Comparison of ENCODE assay signal across 8 cellular contexts in the genomic region with DNA sequence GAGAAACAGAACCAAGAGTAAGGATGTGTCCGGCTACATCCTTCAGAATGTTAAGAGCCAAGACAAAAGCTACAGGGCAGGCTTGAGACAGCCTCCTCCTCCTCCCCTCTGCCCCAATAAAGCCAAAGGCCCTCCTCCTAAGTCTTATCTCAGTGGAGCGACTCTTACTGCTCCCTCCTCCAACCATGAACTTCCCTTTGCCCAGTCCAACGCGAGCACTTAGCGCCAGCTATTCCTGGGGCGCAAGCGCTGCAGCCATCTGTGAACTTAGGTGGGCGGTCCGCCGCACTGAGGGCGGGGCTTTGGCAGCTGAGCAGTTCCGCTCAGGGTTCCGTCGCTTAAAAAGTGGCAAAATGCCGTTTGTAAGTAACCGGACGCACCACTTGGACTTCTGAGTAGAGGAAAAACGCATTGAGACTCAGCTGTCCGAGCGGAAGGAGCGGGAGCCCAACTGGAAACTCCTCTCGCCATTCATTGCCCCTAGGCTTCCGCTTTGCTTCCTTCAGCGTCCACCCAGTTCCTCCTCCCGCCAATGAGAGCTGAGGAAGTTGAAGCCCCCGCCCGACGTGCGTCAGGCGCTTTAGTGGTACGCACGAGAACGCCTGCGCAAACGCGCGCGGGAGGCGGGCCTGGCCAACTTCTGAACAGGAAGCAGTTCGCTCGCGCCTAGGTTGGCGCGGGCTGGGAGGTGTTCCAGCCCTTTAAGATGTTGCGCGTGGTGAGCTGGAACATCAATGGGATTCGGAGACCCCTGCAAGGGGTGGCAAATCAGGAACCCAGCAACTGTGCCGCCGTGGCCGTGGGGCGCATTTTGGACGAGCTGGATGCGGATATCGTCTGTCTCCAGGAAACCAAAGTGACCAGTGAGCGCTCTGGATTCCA. TPM values are rescaled to one million over a fixed set of nuclear protein-coding genes. Genes with fewer than 3 reads are reported as not detected.
A peak's percentile ranks its signal among the peaks of the same experiment; 100 is the strongest.
DNase-seq lines count a peak whose midpoint lies in the region; ATAC-seq, FAIRE-seq and TF ChIP-seq lines count a peak whose summit lies in the region.

A gene with protein sequence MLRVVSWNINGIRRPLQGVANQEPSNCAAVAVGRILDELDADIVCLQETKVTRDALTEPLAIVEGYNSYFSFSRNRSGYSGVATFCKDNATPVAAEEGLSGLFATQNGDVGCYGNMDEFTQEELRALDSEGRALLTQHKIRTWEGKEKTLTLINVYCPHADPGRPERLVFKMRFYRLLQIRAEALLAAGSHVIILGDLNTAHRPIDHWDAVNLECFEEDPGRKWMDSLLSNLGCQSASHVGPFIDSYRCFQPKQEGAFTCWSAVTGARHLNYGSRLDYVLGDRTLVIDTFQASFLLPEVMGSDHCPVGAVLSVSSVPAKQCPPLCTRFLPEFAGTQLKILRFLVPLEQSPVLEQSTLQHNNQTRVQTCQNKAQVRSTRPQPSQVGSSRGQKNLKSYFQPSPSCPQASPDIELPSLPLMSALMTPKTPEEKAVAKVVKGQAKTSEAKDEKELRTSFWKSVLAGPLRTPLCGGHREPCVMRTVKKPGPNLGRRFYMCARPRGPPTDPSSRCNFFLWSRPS (plus strand): TSS at position 647 of the 882 bp plus-strand sequence. CDS start 60 bp downstream, at position 707.

- H3K27me3 ChIP-seq in bronchial epithelial cell (ENCODE audit: control insufficient read depth, insufficient read depth, low read length), result no peaks in the 10 kb centered on the region
- H3K27me3 ChIP-seq in small intestine (ENCODE audit: control insufficient read depth in 2 of 2, insufficient read depth in 2 of 2, low read length in 2 of 2), result peaks cover 0 to 3% of the 10 kb centered on the region in 2 donors

- CTCF ChIA-PET in AG04449 (lab: Yijun Ruan, JAX), result interaction anchor here (1.0 kb wide), 1 partner anchor 12 kb away, joined by 3 read pairs; no protein-coding TSS in a partner anchor

- peak; percentile 92 for ATAC-seq in GM18907 (IDR thresholded peaks at IDR 0.05; ENCODE audit: unreplicated experiment)
- ATAC-seq in HG03159 (IDR thresholded peaks at IDR 0.05; ENCODE audit: unreplicated experiment), result peak; percentile 92

- peak within 1 kb of the TSS; percentile 77 to 96 for H3K27ac ChIP-seq in small intestine (ENCODE audit: low read depth in 1 of 2, low read length in 1 of 2)

- no peaks in the 10 kb centered on the region for H3K4me1 ChIP-seq in small intestine (ENCODE audit: control insufficient read depth in 2 of 2, insufficient read depth in 1 of 2, low read depth in 1 of 2, low read length in 1 of 2)

- WGBS in small intestine, 3 donors, result 0 to 45% (median 5%) methylated on average over 44 to 55 of the region's 55 CpGs

- DNase-seq in AG04449 (ENCODE audit: low read depth, low spot score) (peak; percentile 60), NCI-H2227 treated with DMSO at 0.1 percent for 48 hours (lab: John Stamatoyannopoulos, UW) (peak; percentile 99), bronchial epithelial cell (ENCODE audit: low read depth) (peak; percentile 86), iPS-NIHi11 (ENCODE audit: low spot score) (peak; percentile 91), small intestine (peak; percentile 92)

- no peak for FAIRE-seq in bronchial epithelial cell (lab: Jason Lieb, UNC)
- peak; percentile 86 for FAIRE-seq in small intestine (lab: Jason Lieb, UNC)

- H3K36me3 ChIP-seq in bronchial epithelial cell (ENCODE audit: control insufficient read depth, insufficient read depth, low read length), result peaks cover 7% of the 10 kb centered on the region
- no peaks in the 10 kb centered on the region for H3K36me3 ChIP-seq in small intestine (ENCODE audit: control insufficient read depth in 2 of 2, insufficient read depth in 2 of 2, low read length in 2 of 2)

- POLR2A ChIA-PET in AG04449 (lab: Yijun Ruan, JAX), result interaction anchor here (0.7 to 1.7 kb wide), 5 partner anchors 9 to 360 kb away, joined by 3 to 8 read pairs (median 5); no protein-coding TSS in a partner anchor

- peak within 1 kb of the TSS; percentile 71 for H3K4me3 ChIP-seq in AG04449 (ENCODE audit: low read depth, low read length)
- peak within 1 kb of the TSS; percentile 73 for H3K4me3 ChIP-seq in WI38 (ENCODE audit: low read depth, low read length)
- peak within 1 kb of the TSS; percentile 64 for H3K4me3 ChIP-seq in bronchial epithelial cell (ENCODE audit: low read depth, low read length)
- peak within 1 kb of the TSS; percentile 53 to 67 for H3K4me3 ChIP-seq in small intestine (ENCODE audit: low read depth in 1 of 2, low read length in 2 of 2)

- H3K9me3 ChIP-seq in small intestine (ENCODE audit: control insufficient read depth, low read depth), result no peaks in the 10 kb centered on the region

- TF ChIP-seq CTCF in AG04449 (IDR thresholded peaks at IDR 0.05; ENCODE audit: insufficient read depth, low read length, missing control alignments), result no peak
- no peak for TF ChIP-seq CTCF in WI38 (IDR thresholded peaks at IDR 0.05; ENCODE audit: low read depth, low read length)
- no peak for TF ChIP-seq CTCF in bronchial epithelial cell (IDR thresholded peaks at IDR 0.05; ENCODE audit: insufficient read depth, low read length, severe bottlenecking)

RNA-seq across cellular contexts. Expression of the gene that starts here (rescaled TPM):
- total RNA-seq in bronchial epithelial cell, result 7.1 and 14.3 TPM in 2 replicates
- 10 to 100 TPM; 11.2 to 14.6 (median 14.2) TPM for polyA plus RNA-seq in small intestine

Comparison
In these comparisons a context has a peak if more than half of its experiments do, and no peak if none do; other contexts are left out.
1. Peak in every context shown above with its lines: DNase-seq, ATAC-seq, H3K4me3 ChIP-seq and H3K27ac ChIP-seq.